ENCODE assay signal across 9 cellular contexts in genomic region chr19:44591340-44591993, GRCh38. TPM values are rescaled to one million over a fixed set of nuclear protein-coding genes. Genes with fewer than 3 reads are reported as not detected.
"Had no signal": no experiment of that assay in that cellular context is flagged by ENCODE, and none has a peak within 500 bp of the region (broad histone marks: within the 10 kb centered on the region; RNA-seq: fewer than 3 reads in every experiment).

No MANE protein-coding gene starts in this region.

RNA-seq across cellular contexts. Expression of gene IGSF23, which starts 21.9 kb away (rescaled TPM):
- total RNA-seq: activated CD4-positive, alpha-beta T cell treated with anti-CD3 and anti-CD28 coated beads for 36 hours; activated CD4-positive, alpha-beta T cell treated with anti-CD3 and anti-CD28 coated beads, Interleukin-2, amount 10 ng/mL, durations not matched to agents 7 days and 5 days; activated CD8-positive, alpha-beta T cell treated with anti-CD3 and anti-CD28 coated beads, Interleukin-2, amount 10 ng/mL, durations not matched to agents 7 days and 5 days; activated naive CD8-positive, alpha-beta T cell treated with anti-CD3 and anti-CD28 coated beads, Interleukin-2, amount 10 ng/mL, durations not matched to agents 7 days and 5 days; activated T-helper 2 cell treated with anti-CD3 and anti-CD28 coated beads, Interferon-gamma antibody, Interleukin-2, Interleukin-4, amounts not matched to agents 10 μg/mL and 5 μg/mL and 100 μg/mL, durations not matched to agents 14 hours and 24 hours and 36 hours; ascending aorta; cardiac muscle cell; MCF 10A; WTC11 had no signal
- polyA plus RNA-seq: cardiac muscle cell had no signal
